22 cellular contexts compared by ENCODE assay signal in genomic region chr22:43234299-43234988, GRCh38. TPM values are rescaled to one million over a fixed set of nuclear protein-coding genes. Genes with fewer than 3 reads are reported as not detected.
A peak's percentile ranks its signal among the peaks of the same experiment; 100 is the strongest.
DNase-seq lines count a peak whose midpoint lies in the region; ATAC-seq and TF ChIP-seq lines count a peak whose summit lies in the region.
"Had no signal": no experiment of that assay in that cellular context is flagged by ENCODE, and none has a peak within 500 bp of the region (broad histone marks: within the 10 kb centered on the region; RNA-seq: fewer than 3 reads in every experiment).

No MANE protein-coding gene starts in this region.

- peaks cover 7% of the 10 kb centered on the region for H3K27me3 ChIP-seq in upper lobe of right lung

- H3K9me3 Mint-ChIP-seq in brain, result no peaks in the 10 kb centered on the region
- H3K9me3 Mint-ChIP-seq: H9 had no signal

- H3K27ac Mint-ChIP-seq in brain, result peak overlapping the region in 4 of 5 experiments; percentile 87 to 99 (median 96)
- H3K27ac Mint-ChIP-seq: CD14-positive monocyte, H9 had no signal

- TF ChIP-seq CTCF in brain (conservative IDR thresholded peaks at IDR 0.05) (no peak), upper lobe of right lung (IDR thresholded peaks at IDR 0.05) (no peak)

- no peak for ATAC-seq in upper lobe of right lung

- no peaks in the 10 kb centered on the region for H3K36me3 ChIP-seq in upper lobe of right lung

- DNase-seq in NCI-H1694 (lab: John Stamatoyannopoulos, UW), result peak; percentile 21
- no peak for DNase-seq in NCI-H1694 treated with DMSO at 0.1 percent for 48 hours (lab: John Stamatoyannopoulos, UW)
- peak; percentile 4 for DNase-seq in medulla oblongata (ENCODE audit: extremely low spot score)
- DNase-seq in retina, result peak; percentile 57
- no peak for DNase-seq in activated CD4-positive, CD25-positive, alpha-beta regulatory T cell treated with anti-CD3 and anti-CD28 coated beads, Interleukin-2, amount 50 U/mL, for 72 hours
- no peak for DNase-seq in hypothalamus (lab: John Stamatoyannopoulos, UW)
- no peak for DNase-seq in upper lobe of right lung
- DNase-seq: AML-193, DMS79 treated with DMSO at 0.1 percent for 48 hours, H9, IMR-90, Karpas-422, NCI-H1092, NCI-H1436 treated with DMSO at 0.1 percent for 48 hours, NCI-H2081, NCI-H510A, NCI-H774, RPMI8226, SHP77 treated with DMSO at 0.1 percent for 48 hours had no signal

- H3K4me1 ChIP-seq in upper lobe of right lung, result peaks cover 25% of the 10 kb centered on the region

- no peaks in the 10 kb centered on the region for H3K9me3 ChIP-seq in upper lobe of right lung

- intact Hi-C loops in upper lobe of right lung (cut with DNase I), result no loop called here

- no peaks in the 10 kb centered on the region for H3K27me3 Mint-ChIP-seq in brain

- no peak overlapping the region for H3K27ac ChIP-seq in upper lobe of right lung
- H3K27ac ChIP-seq: 22Rv1 had no signal

- H3K36me3 Mint-ChIP-seq in brain, result peaks cover 4% of the 10 kb centered on the region
- H3K36me3 Mint-ChIP-seq: CD14-positive monocyte had no signal

- peaks cover 59% of the 10 kb centered on the region for H3K4me1 Mint-ChIP-seq in brain

- H3K4me3 Mint-ChIP-seq in brain, result peak overlapping the region in 1 of 5 experiments; percentile 54
- H3K4me3 Mint-ChIP-seq: CD14-positive monocyte, H9 had no signal

- no peak overlapping the region for H3K4me3 ChIP-seq in upper lobe of right lung

RNA-seq across cellular contexts. Expression of gene TTLL12, which starts 47.5 kb away (rescaled TPM):
- polyA plus RNA-seq in brain (ENCODE audit: insufficient read depth, low read depth, low replicate concordance), result 41.0 TPM
- total RNA-seq in upper lobe of right lung, result 20.5 TPM

Comparison
In these comparisons a context has a peak if more than half of its experiments do, and no peak if none do; other contexts are left out.
1. DNase-seq: peak in NCI-H1694 (single experiment), medulla oblongata (single experiment) and retina (single experiment); none in NCI-H1694 treated with DMSO at 0.1 percent for 48 hours (single experiment), activated CD4-positive, CD25-positive, alpha-beta regulatory T cell treated with anti-CD3 and anti-CD28 coated beads, Interleukin-2, amount 50 U/mL, for 72 hours (single experiment), hypothalamus (0 of 51) and upper lobe of right lung (single experiment).